Comparison of ENCODE assay signal across 23 cellular contexts in the genomic region with DNA sequence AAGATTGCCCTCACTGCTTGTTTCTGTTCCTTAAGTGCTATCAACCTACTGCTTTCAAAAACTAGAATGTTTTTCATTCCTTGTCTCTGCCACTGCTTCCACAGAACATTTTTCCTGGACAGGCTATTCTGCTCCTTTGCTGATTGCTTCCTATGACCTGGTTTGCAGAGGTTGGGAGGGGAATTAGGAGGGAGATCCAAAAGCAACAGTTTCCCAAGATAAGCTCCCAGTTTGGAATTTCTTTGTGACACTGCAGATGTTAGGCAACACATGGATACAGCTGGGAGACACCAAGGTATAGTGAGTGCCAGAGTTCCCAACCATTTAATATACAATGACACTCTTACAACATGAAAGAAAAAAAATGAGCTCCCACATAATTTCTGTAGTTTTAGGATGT.
"Had no signal": no experiment of that assay in that cellular context is flagged by ENCODE, and none has a peak within 500 bp of the region (broad histone marks: within the 10 kb centered on the region; RNA-seq: fewer than 3 reads in every experiment).

No MANE protein-coding gene starts in this region.

- H3K27me3 ChIP-seq: pancreas, tibial nerve had no signal

- H3K9me3 ChIP-seq: pancreas, prostate gland, tibial nerve had no signal

- DNase-seq: activated B cell treated with CpG ODN at 0.5 μM for 24 hours; activated CD4-positive, alpha-beta T cell treated with anti-CD3 and anti-CD28 coated beads, Interleukin-2, amount 50 U/mL, for 1 hour; activated CD8-positive, alpha-beta memory T cell treated with anti-CD3 and anti-CD28 coated beads, Interleukin-2, amount 10 ng/mL, durations not matched to agents 7 days and 5 days; activated CD8-positive, alpha-beta T cell treated with anti-CD3 and anti-CD28 coated beads, Interleukin-2, amount 10 ng/mL, durations not matched to agents 7 days and 5 days; activated naive CD8-positive, alpha-beta T cell treated with anti-CD3 and anti-CD28 coated beads, Interleukin-2, amount 50 U/mL, for 24 hours; activated T-cell treated with anti-CD3 and anti-CD28 coated beads, Interleukin-2, amount 50 U/mL, for 48 hours; anterior cingulate cortex; caudate nucleus; cortex of kidney; effector memory CD8-positive, alpha-beta T cell; erythroblast; foreskin fibroblast; mammary epithelial cell; nephron progenitor cell; nucleus accumbens; pancreas; retina; stimulated activated CD4-positive, alpha-beta T cell treated with anti-CD3 and anti-CD28 coated beads, Interleukin-15, amount 100 ng/mL, for 24 hours; stimulated activated CD4-positive, alpha-beta T cell treated with anti-CD3 and anti-CD28 coated beads, Interleukin-2, amount 100 ng/mL, for 24 hours; stimulated activated naive CD4-positive, alpha-beta T cell; T-helper 1 cell had no signal

- H3K36me3 ChIP-seq: pancreas, prostate gland, tibial nerve had no signal

- ATAC-seq: activated CD8-positive, alpha-beta memory T cell treated with anti-CD3 and anti-CD28 coated beads, Interleukin-2, amount 10 ng/mL, durations not matched to agents 7 days and 5 days; activated CD8-positive, alpha-beta T cell treated with anti-CD3 and anti-CD28 coated beads, Interleukin-2, amount 10 ng/mL, durations not matched to agents 7 days and 5 days; activated naive CD8-positive, alpha-beta T cell treated with anti-CD3 and anti-CD28 coated beads, Interleukin-2, amount 50 U/mL, for 24 hours; effector memory CD8-positive, alpha-beta T cell; pancreas had no signal

- H3K4me3 ChIP-seq: pancreas, prostate gland, tibial nerve had no signal

- H3K4me1 ChIP-seq: pancreas, prostate gland, tibial nerve had no signal

- H3K27ac ChIP-seq: pancreas, prostate gland, tibial nerve had no signal
